In genomic region chr5:39284552-39284951, GRCh38 we compare ENCODE assay signal across 31 cellular contexts.
DNase-seq lines count a peak whose midpoint lies in the region; ATAC-seq and TF ChIP-seq lines count a peak whose summit lies in the region.
"Had no signal": no experiment of that assay in that cellular context is flagged by ENCODE, and none has a peak within 500 bp of the region (broad histone marks: within the 10 kb centered on the region; RNA-seq: fewer than 3 reads in every experiment).

No MANE protein-coding gene starts in this region.

- intact Hi-C loops in mammary epithelial cell (cut with micrococcal nuclease): loop anchor here (5.0 to 10.0 kb wide), 2 partner anchors 260 to 288 kb away; no protein-coding TSS in a partner anchor
- intact Hi-C loops in PC-9 (cut with micrococcal nuclease; ENCODE audit: unreplicated experiment): loop anchor here (5.0 to 10.0 kb wide), 2 partner anchors 330 to 902 kb away; no protein-coding TSS in a partner anchor
- intact Hi-C loops in stomach (cut with DNase I; ENCODE audit: low total_unique reads): loop anchor here (10.0 kb wide), 1 partner anchor 60 kb away; no protein-coding TSS in a partner anchor

- POLR2A ChIA-PET in PC-9 (lab: Charles Lee; ENCODE audit: unreplicated experiment): interaction anchor here (0.5 kb wide), 1 partner anchor 345 kb away, joined by 3 read pairs; no protein-coding TSS in a partner anchor

- H2AFZ ChIP-seq in mammary epithelial cell (ENCODE audit: low read depth, low read length) (no peak overlapping the region), PC-9 (0 out of 2 replicates have a peak overlapping the region, but pooled peaks have one; percentile 20)
- H2AFZ ChIP-seq: neural progenitor cell had no signal

- no peak for TF ChIP-seq POLR2A in stomach (IDR thresholded peaks at IDR 0.05)

- dilution Hi-C loops in mammary epithelial cell (cut with HindIII; ENCODE audit: low sequenced_read_pairs): no loop called here

- H3K4me2 ChIP-seq in mammary epithelial cell (ENCODE audit: insufficient read depth, low read depth, low read length) (no peak overlapping the region), PC-9 (no peak overlapping the region)
- H3K4me2 ChIP-seq: neural progenitor cell had no signal

- BruUV-seq in mammary epithelial cell (replicated peaks; lab: Mats Ljungman, UMichigan) (no TSS peak), PC-9 (replicated peaks; lab: Mats Ljungman, UMichigan) (no TSS peak)

- no peaks in the 10 kb centered on the region for H3K9me2 ChIP-seq in PC-9 (ENCODE audit: insufficient read depth)

- H3K27me3 ChIP-seq in mammary epithelial cell (ENCODE audit: insufficient read depth, low read length): no peaks in the 10 kb centered on the region
- H3K27me3 ChIP-seq in PC-9 (ENCODE audit: insufficient read depth, low read depth): no peaks in the 10 kb centered on the region
- no peaks in the 10 kb centered on the region for H3K27me3 ChIP-seq in stomach
- H3K27me3 ChIP-seq: body of pancreas, neural progenitor cell, pancreas, tibial artery had no signal

- no peaks in the 10 kb centered on the region for H3K36me3 ChIP-seq in mammary epithelial cell (ENCODE audit: insufficient read depth, low read length)
- H3K36me3 ChIP-seq in PC-9 (ENCODE audit: low read depth): no peaks in the 10 kb centered on the region
- H3K36me3 ChIP-seq in stomach: no peaks in the 10 kb centered on the region
- H3K36me3 ChIP-seq: adrenal gland, left ventricle myocardium inferior, neural progenitor cell, pancreas, tibial artery had no signal

- in situ Hi-C loops in T47D (cut with HindIII; ENCODE audit: low pct_unique_long_range_greater_than_20kb, low sequenced_read_pairs) (no loop called here), mammary epithelial cell (cut with MboI; ENCODE audit: low sequenced_read_pairs in 2 of 2) (loop anchor here (5.0 to 25.0 kb wide), 3 partner anchors 67 to 297 kb away; partner anchors contain the start of gene FYB1 (in 2 of the 2))

- H3K27ac ChIP-seq in mammary epithelial cell (ENCODE audit: insufficient read depth, low read depth, low read length) (no peak overlapping the region), PC-9 (no peak overlapping the region), stomach (no peak overlapping the region)
- H3K27ac ChIP-seq: adrenal gland, body of pancreas, left ventricle myocardium inferior, neural progenitor cell, pancreas, tibial artery had no signal

- ATAC-seq in HG03432 (IDR thresholded peaks at IDR 0.05; ENCODE audit: unreplicated experiment): no peak
- ATAC-seq: body of pancreas; pancreas; stimulated activated naive CD8-positive, alpha-beta T cell treated with anti-CD3 and anti-CD28 coated beads, Interleukin-15, amount 100 ng/mL, for 72 hours had no signal

- DNase-seq in T47D (ENCODE audit: low read depth in 1 of 2, low spot score in 1 of 2): peak; percentile 41 to 70
- DNase-seq in mammary epithelial cell: no peak
- DNase-seq in NCI-H2029 treated with DMSO at 0.1 percent for 48 hours (lab: John Stamatoyannopoulos, UW): peak; percentile 6
- no peak for DNase-seq in PC-9
- DNase-seq in stomach: peak; percentile 34
- DNase-seq in stimulated activated CD4-positive, alpha-beta T cell treated with anti-CD3 and anti-CD28 coated beads, Interleukin-2, amount 100 ng/mL, for 48 hours: no peak
- no peak for DNase-seq in GM10266 (ENCODE audit: extremely low spot score)
- DNase-seq: activated CD4-positive, alpha-beta memory T cell treated with anti-CD3 and anti-CD28 coated beads, Interleukin-2, amount 10 ng/mL, durations not matched to agents 7 days and 5 days; activated CD4-positive, alpha-beta T cell treated with anti-CD3 and anti-CD28 coated beads for 1 hour; activated CD8-positive, alpha-beta memory T cell treated with anti-CD3 and anti-CD28 coated beads, Interleukin-2, amount 50 U/mL, for 4 hours; activated naive CD4-positive, alpha-beta T cell treated with anti-CD3 and anti-CD28 coated beads, Interleukin-2, amount 10 ng/mL, durations not matched to agents 7 days and 5 days; adrenal gland; body of pancreas; CD4-positive, alpha-beta T cell; dermis blood vessel endothelial cell; endodermal cell; foreskin fibroblast; H9; IMR-90; left ventricle myocardium inferior; mesendoderm; NCI-H2107; NCI-H345; pancreas; SIG-M5; stimulated activated CD4-positive, alpha-beta T cell treated with anti-CD3 and anti-CD28 coated beads, Interleukin-2, amount 100 ng/mL, for 24 hours; stimulated activated CD8-positive, alpha-beta memory T cell treated with anti-CD3 and anti-CD28 coated beads, Interleukin-4, amount 100 ng/mL, for 48 hours; stimulated activated naive CD8-positive, alpha-beta T cell treated with anti-CD3 and anti-CD28 coated beads, Interleukin-15, amount 100 ng/mL, for 72 hours; tibial artery had no signal

- 67% methylated on average over 5 of the region's 5 CpGs for WGBS in mammary epithelial cell (ENCODE audit: low coverage, missing lambda C conversion rate)
- WGBS in stomach, 5 donors: 24 to 45% (median 40%) methylated on average over 5 of the region's 5 CpGs

- TF ChIP-seq CTCF in mammary epithelial cell (conservative IDR thresholded peaks at IDR 0.05 in 1 of 2, IDR thresholded peaks at IDR 0.05 in 1 of 2; ENCODE audit: extremely low read depth in 1 of 2, insufficient read depth in 1 of 2, low read depth in 1 of 2, low read length in 2 of 2) (no peak), PC-9 (conservative IDR thresholded peaks at IDR 0.05) (no peak), stomach (IDR thresholded peaks at IDR 0.05) (no peak), GM10266 (IDR thresholded peaks at IDR 0.05; ENCODE audit: control insufficient read depth, insufficient read depth, low read depth, missing control alignments) (no peak)

- no peaks in the 10 kb centered on the region for H3K4me1 ChIP-seq in mammary epithelial cell (ENCODE audit: insufficient read depth, low read length)
- H3K4me1 ChIP-seq in PC-9 (replicated peaks; ENCODE audit: insufficient read depth): no peaks in the 10 kb centered on the region
- peaks cover 0 to 16% (median 4%) of the 10 kb centered on the region in 4 donors for H3K4me1 ChIP-seq in stomach
- H3K4me1 ChIP-seq: adrenal gland, body of pancreas, left ventricle myocardium inferior, neural progenitor cell, pancreas, tibial artery had no signal

- no peaks in the 10 kb centered on the region for H4K20me1 ChIP-seq in mammary epithelial cell (ENCODE audit: insufficient read depth, low read length)
- no peaks in the 10 kb centered on the region for H4K20me1 ChIP-seq in PC-9 (ENCODE audit: insufficient read depth)

- H3K4me3 ChIP-seq in mammary epithelial cell (replicated peaks in 1 of 3; ENCODE audit: insufficient read depth in 1 of 3, low read depth in 2 of 3, low read length in 3 of 3) (no peak overlapping the region), PC-9 (no peak overlapping the region), stomach (no peak overlapping the region)
- H3K4me3 ChIP-seq: adrenal gland, body of pancreas, left ventricle myocardium inferior, neural progenitor cell, pancreas, tibial artery had no signal

- no peaks in the 10 kb centered on the region for H3F3A ChIP-seq in PC-9 (ENCODE audit: insufficient read depth, low read depth)

- H3K79me2 ChIP-seq in mammary epithelial cell (ENCODE audit: insufficient read depth, low read length) (no peaks in the 10 kb centered on the region), PC-9 (ENCODE audit: low read depth) (no peaks in the 10 kb centered on the region)

- no peak for TF ChIP-seq EP300 in stomach (IDR thresholded peaks at IDR 0.05)

- H3K9me3 ChIP-seq in mammary epithelial cell (replicated peaks; ENCODE audit: insufficient read depth, low read length): no peaks in the 10 kb centered on the region
- H3K9me3 ChIP-seq in PC-9 (ENCODE audit: insufficient read depth, low read depth): peaks cover 2% of the 10 kb centered on the region; the same call in 1 of the 2 replicates
- peaks cover 0 to 10% (median 3%) of the 10 kb centered on the region in 4 donors for H3K9me3 ChIP-seq in stomach
- H3K9me3 ChIP-seq: adrenal gland, body of pancreas, left ventricle myocardium inferior, pancreas, tibial artery had no signal

- H3K9ac ChIP-seq in mammary epithelial cell (ENCODE audit: insufficient read depth, low read length): no peak overlapping the region
- H3K9ac ChIP-seq: neural progenitor cell had no signal

- CTCF ChIA-PET in mammary epithelial cell (lab: Charles Lee; ENCODE audit: low non-redundant PET): no interaction called here
- CTCF ChIA-PET in PC-9 (lab: Charles Lee): no interaction called here

Comparison
In these comparisons a context has a peak if more than half of its experiments do, and no peak if none do; other contexts are left out.
1. DNase-seq: peak in T47D (2 of 2), NCI-H2029 treated with DMSO at 0.1 percent for 48 hours (single experiment) and stomach (single experiment); none in mammary epithelial cell (single experiment), PC-9 (0 of 2), stimulated activated CD4-positive, alpha-beta T cell treated with anti-CD3 and anti-CD28 coated beads, Interleukin-2, amount 100 ng/mL, for 48 hours (0 of 2) and GM10266 (single experiment).